In the genomic region with DNA sequence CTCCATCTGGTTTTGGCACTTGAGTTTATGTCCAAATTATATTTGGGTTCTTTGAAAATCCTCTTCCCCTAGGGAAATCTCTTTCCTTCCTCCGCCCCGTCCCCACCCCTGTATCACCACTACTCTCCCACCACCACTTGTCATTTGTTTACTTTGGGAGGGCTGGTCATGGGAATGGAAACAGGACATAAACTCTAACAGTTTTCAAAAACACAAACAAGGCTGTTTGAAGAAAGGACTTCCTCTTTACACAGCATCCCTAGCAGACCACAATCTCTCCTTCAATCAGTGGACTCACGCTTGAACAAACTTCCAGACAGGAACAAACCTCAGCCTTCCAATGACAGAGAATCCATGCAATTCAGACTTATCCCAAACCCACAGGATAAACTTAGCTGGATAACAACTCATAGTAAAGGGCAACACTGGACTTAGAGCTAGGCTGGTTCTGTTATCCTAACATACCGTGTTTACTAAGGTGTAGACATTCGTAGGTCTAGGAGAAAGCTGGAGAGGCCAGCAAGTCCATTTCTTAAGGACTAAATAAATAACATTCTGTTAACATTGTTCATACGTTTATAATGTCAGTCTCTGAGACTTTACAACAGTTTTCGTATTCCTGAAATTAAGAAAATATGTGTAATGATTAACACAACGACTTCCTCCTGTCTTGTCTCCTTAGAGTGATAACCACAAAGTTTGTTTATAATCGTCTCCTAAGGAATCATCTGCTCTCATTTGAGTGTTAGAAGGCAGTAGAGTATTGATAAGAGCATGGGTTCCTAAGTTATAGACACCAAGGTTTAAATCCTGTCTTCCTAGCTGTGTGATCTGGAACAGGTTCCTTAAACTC, we compare ENCODE assay signal across 22 cellular contexts. TPM values are rescaled to one million over a fixed set of nuclear protein-coding genes. Genes with fewer than 3 reads are reported as not detected.
A peak's percentile ranks its signal among the peaks of the same experiment; 100 is the strongest.
DNase-seq lines count a peak whose midpoint lies in the region; ATAC-seq and TF ChIP-seq lines count a peak whose summit lies in the region.
"Had no signal": no experiment of that assay in that cellular context is flagged by ENCODE, and none has a peak within 500 bp of the region (broad histone marks: within the 10 kb centered on the region; RNA-seq: fewer than 3 reads in every experiment).

No MANE protein-coding gene starts in this region.

- H3K4me3 ChIP-seq in GM23338, result no peak overlapping the region
- H3K4me3 ChIP-seq: ovary had no signal

- no peaks in the 10 kb centered on the region for H3K79me2 ChIP-seq in GM23338 (replicated peaks; ENCODE audit: insufficient read depth)

- no peaks in the 10 kb centered on the region for H3F3A ChIP-seq in GM23338 (replicated peaks; ENCODE audit: low read depth)

- ATAC-seq in GM23338, result no peak

- DNase-seq in GM23338 (ENCODE audit: low spot score) (no peak), RPMI7951 (ENCODE audit: low read depth) (peak; percentile 93), endothelial cell (ENCODE audit: low spot score) (peak; percentile 23), nephron progenitor cell (no peak), NCI-H2196 (lab: John Stamatoyannopoulos, UW; ENCODE audit: unreplicated experiment) (no peak), superior temporal gyrus (ENCODE audit: extremely low spot score) (no peak), D341Med (ENCODE audit: low spot score) (no peak)
- DNase-seq: activated CD4-positive, CD25-positive, alpha-beta regulatory T cell treated with anti-CD3 and anti-CD28 coated beads, Interleukin-2, amount 50 U/mL, for 72 hours; effector memory CD4-positive, alpha-beta T cell; Kasumi-1; left cardiac atrium; NCI-H2171 treated with DMSO at 0.1 percent for 48 hours; NCI-H82; ovary; RPMI8226; stimulated activated CD4-positive, alpha-beta T cell treated with anti-CD3 and anti-CD28 coated beads, Interleukin-4, amount 100 ng/mL, for 1 hour; T-helper 1 cell had no signal

- H3K36me3 Mint-ChIP-seq in GM23338 (ENCODE audit: low read depth) (no peaks in the 10 kb centered on the region), endothelial cell (ENCODE audit: low read depth, unreplicated experiment) (no peaks in the 10 kb centered on the region), nephron progenitor cell (ENCODE audit: low read depth) (no peaks in the 10 kb centered on the region)

- no peaks in the 10 kb centered on the region for H3K36me3 ChIP-seq in GM23338 (ENCODE audit: insufficient read depth)
- H3K36me3 ChIP-seq: ovary had no signal

- TF ChIP-seq CTCF in GM23338 (conservative IDR thresholded peaks at IDR 0.05; ENCODE audit: low read depth in 2 of 2) (no peak), endothelial cell (IDR thresholded peaks at IDR 0.05; ENCODE audit: unreplicated experiment) (no peak), nephron progenitor cell (IDR thresholded peaks at IDR 0.05) (no peak)

- H3K9me2 ChIP-seq in GM23338 (ENCODE audit: insufficient read depth), result no peaks in the 10 kb centered on the region

- no peaks in the 10 kb centered on the region for H4K20me1 ChIP-seq in GM23338 (replicated peaks; ENCODE audit: insufficient read depth)

- H3K27me3 ChIP-seq in GM23338 (ENCODE audit: insufficient read depth), result no peaks in the 10 kb centered on the region
- H3K27me3 ChIP-seq: ovary had no signal

- H3K9me3 Mint-ChIP-seq in GM23338 (no peaks in the 10 kb centered on the region; the same call in 2 of the 3 replicates), endothelial cell (ENCODE audit: unreplicated experiment) (no peaks in the 10 kb centered on the region), nephron progenitor cell (peaks cover 4% of the 10 kb centered on the region)
- H3K9me3 Mint-ChIP-seq: activated T-helper 2 cell treated with anti-CD3 and anti-CD28 coated beads, Interferon-gamma antibody, Interleukin-2, Interleukin-4, amounts not matched to agents 10 μg/mL and 5 μg/mL and 100 μg/mL, durations not matched to agents 14 hours and 24 hours and 36 hours; central memory CD8-positive, alpha-beta T cell had no signal

- H3K27ac Mint-ChIP-seq in GM23338 (no peak overlapping the region), endothelial cell (ENCODE audit: unreplicated experiment) (peak overlapping the region; percentile 97), nephron progenitor cell (peak overlapping the region; percentile 41)
- H3K27ac Mint-ChIP-seq: activated T-helper 2 cell treated with anti-CD3 and anti-CD28 coated beads, Interferon-gamma antibody, Interleukin-2, Interleukin-4, amounts not matched to agents 10 μg/mL and 5 μg/mL and 100 μg/mL, durations not matched to agents 14 hours and 24 hours and 36 hours had no signal

- peaks cover 2% of the 10 kb centered on the region for H3K27me3 Mint-ChIP-seq in GM23338 (ENCODE audit: insufficient read depth, low read depth, poor library complexity)
- no peaks in the 10 kb centered on the region for H3K27me3 Mint-ChIP-seq in endothelial cell (ENCODE audit: unreplicated experiment)
- peaks cover 2% of the 10 kb centered on the region for H3K27me3 Mint-ChIP-seq in nephron progenitor cell (ENCODE audit: low read depth, poor library complexity)

- H3K4me3 Mint-ChIP-seq in GM23338 (no peak overlapping the region), endothelial cell (ENCODE audit: unreplicated experiment) (no peak overlapping the region), nephron progenitor cell (no peak overlapping the region)
- H3K4me3 Mint-ChIP-seq: central memory CD8-positive, alpha-beta T cell had no signal

- H3K4me1 Mint-ChIP-seq in GM23338, result no peaks in the 10 kb centered on the region
- peaks cover 48% of the 10 kb centered on the region for H3K4me1 Mint-ChIP-seq in endothelial cell (ENCODE audit: unreplicated experiment)
- H3K4me1 Mint-ChIP-seq in nephron progenitor cell, result peaks cover 18% of the 10 kb centered on the region
- H3K4me1 Mint-ChIP-seq: central memory CD8-positive, alpha-beta T cell had no signal

- H3K27ac ChIP-seq in GM23338 (ENCODE audit: low read depth), result no peak overlapping the region
- H3K27ac ChIP-seq: ovary had no signal

- H3K4me2 ChIP-seq in GM23338, result no peak overlapping the region

- no peaks in the 10 kb centered on the region for H3K4me1 ChIP-seq in GM23338 (ENCODE audit: insufficient read depth)

- H2AFZ ChIP-seq in GM23338, result peak overlapping the region; percentile 53; the same call in 1 of the 2 replicates

RNA-seq across cellular contexts. Expression of a gene that starts 44.1 kb away (rescaled TPM):
- total RNA-seq in GM23338 (2014; rRNA removed; shearing (Covaris generic)), result 0.10 TPM in 1 of 2 replicates, not detected in the other
- 0.13 TPM in 1 of 2 replicates, not detected in the other for polyA plus RNA-seq in GM23338 (2016; fragmentation: Nextera tagmentation; extraction: Ambion mirVana)
- not detected in 2 replicates for total RNA-seq in RPMI7951 (2014; rRNA removed; shearing (Covaris generic))
- not detected for total RNA-seq in endothelial cell (ENCODE audit: unreplicated experiment)
- total RNA-seq: activated T-helper 2 cell treated with anti-CD3 and anti-CD28 coated beads, Interferon-gamma antibody, Interleukin-2, Interleukin-4, amounts not matched to agents 10 μg/mL and 5 μg/mL and 100 μg/mL, durations not matched to agents 14 hours and 24 hours and 36 hours; H1; left cardiac atrium; ovary; skeletal muscle tissue; subcutaneous adipose tissue had no signal
- polyA plus RNA-seq: H1, ovary had no signal

RNA-seq across cellular contexts. Expression of a gene that starts 52.9 kb away (rescaled TPM):
- 42.6 and 46.9 TPM in 2 replicates for total RNA-seq in GM23338 (2014; rRNA removed; shearing (Covaris generic))
- 14.5 and 17.3 TPM in 2 replicates for polyA plus RNA-seq in GM23338 (2016; fragmentation: Nextera tagmentation; extraction: Ambion mirVana)
- total RNA-seq in RPMI7951 (2014; rRNA removed; shearing (Covaris generic)), result 30.0 and 34.0 TPM in 2 replicates
- 32.4 TPM for total RNA-seq in endothelial cell (ENCODE audit: unreplicated experiment)

RNA-seq across cellular contexts. Expression of a gene that starts 53.7 kb away (rescaled TPM):
- not detected in 2 replicates for total RNA-seq in GM23338 (2014; rRNA removed; shearing (Covaris generic))
- polyA plus RNA-seq in GM23338 (2016; fragmentation: Nextera tagmentation; extraction: Ambion mirVana), result not detected in 2 replicates
- total RNA-seq in RPMI7951 (2014; rRNA removed; shearing (Covaris generic)), result not detected in 2 replicates
- not detected for total RNA-seq in endothelial cell (ENCODE audit: unreplicated experiment)
- total RNA-seq: activated T-helper 2 cell treated with anti-CD3 and anti-CD28 coated beads, Interferon-gamma antibody, Interleukin-2, Interleukin-4, amounts not matched to agents 10 μg/mL and 5 μg/mL and 100 μg/mL, durations not matched to agents 14 hours and 24 hours and 36 hours; H1; left cardiac atrium; ovary had no signal
- polyA plus RNA-seq: ovary had no signal

Comparison
In these comparisons a context has a peak if more than half of its experiments do, and no peak if none do; other contexts are left out.
1. DNase-seq: peak in RPMI7951 (single experiment) and endothelial cell (single experiment); none in GM23338 (single experiment), nephron progenitor cell (single experiment), NCI-H2196 (single experiment), superior temporal gyrus (single experiment) and D341Med (single experiment).